In the genomic region with DNA sequence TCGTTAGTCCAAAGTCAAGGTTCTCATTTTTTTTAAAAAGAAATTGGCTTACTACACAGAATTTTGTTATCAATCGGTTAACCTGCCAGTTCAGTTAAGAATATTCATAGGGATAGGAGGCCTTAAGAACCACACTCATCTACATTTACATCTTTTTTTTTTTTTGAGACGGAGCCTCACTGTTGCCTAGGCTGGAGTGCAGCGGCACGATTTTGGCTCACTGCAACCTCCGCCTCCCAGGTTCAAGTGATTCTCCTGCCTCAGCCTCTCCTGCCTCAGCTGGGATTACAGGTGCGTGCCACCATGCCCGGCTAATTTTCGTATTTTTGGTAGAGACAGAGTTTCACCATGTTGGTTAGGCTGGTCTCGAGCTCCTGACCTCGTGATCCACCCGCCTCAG, we compare ENCODE assay signal across 17 cellular contexts. TPM values are rescaled to one million over a fixed set of nuclear protein-coding genes. Genes with fewer than 3 reads are reported as not detected.
DNase-seq lines count a peak whose midpoint lies in the region; ATAC-seq, FAIRE-seq and TF ChIP-seq lines count a peak whose summit lies in the region.
"Had no signal": no experiment of that assay in that cellular context is flagged by ENCODE, and none has a peak within 500 bp of the region (broad histone marks: within the 10 kb centered on the region; RNA-seq: fewer than 3 reads in every experiment).

No MANE protein-coding gene starts in this region.

- H3K27me3 ChIP-seq in gastrocnemius medialis = no peaks in the 10 kb centered on the region
- H3K27me3 ChIP-seq: body of pancreas had no signal

- DNase-seq in T-helper 1 cell (no peak), dermis blood vessel endothelial cell (no peak), gastrocnemius medialis (no peak), RCC 7860 (ENCODE audit: low spot score) (no peak)
- no peak for DNase-seq in activated T-helper 2 cell treated with anti-CD3 and anti-CD28 coated beads, Interferon-gamma antibody, Interleukin-2, Interleukin-4, amounts not matched to agents 10 μg/mL and 5 μg/mL and 100 μg/mL, durations not matched to agents 14 hours and 24 hours and 36 hours (ENCODE audit: low spot score)
- no peak for DNase-seq in naive thymus-derived CD8-positive, alpha-beta T cell
- DNase-seq: activated CD4-positive, alpha-beta T cell treated with anti-CD3 and anti-CD28 coated beads, Interleukin-2, amount 50 U/mL, for 4 hours; EL; MM.1S; NCI-H2171 treated with DMSO at 0.1 percent for 48 hours; Right ventricle myocardium superior; stimulated activated naive CD4-positive, alpha-beta T cell treated with Interleukin-2 at 50 U/mL for 16 hours had no signal

- no peaks in the 10 kb centered on the region for H3K27me3 Mint-ChIP-seq in T-helper 1 cell treated with Interleukin-12 subunit alpha and Interleukin-12 subunit beta and Interleukin-4 antibody, amounts not matched to agents 30 μg/mL and 1 μg/mL, for 36 hours (ENCODE audit: low read depth)
- no peaks in the 10 kb centered on the region for H3K27me3 Mint-ChIP-seq in activated T-helper 2 cell treated with anti-CD3 and anti-CD28 coated beads, Interferon-gamma antibody, Interleukin-2, Interleukin-4, amounts not matched to agents 10 μg/mL and 5 μg/mL and 100 μg/mL, durations not matched to agents 14 hours and 24 hours and 36 hours (ENCODE audit: low read depth)
- no peaks in the 10 kb centered on the region for H3K27me3 Mint-ChIP-seq in naive thymus-derived CD8-positive, alpha-beta T cell

- H3K27ac Mint-ChIP-seq in T-helper 1 cell treated with Interleukin-12 subunit alpha and Interleukin-12 subunit beta and Interleukin-4 antibody, amounts not matched to agents 30 μg/mL and 1 μg/mL, for 36 hours = peak overlapping the region; percentile 81
- H3K27ac Mint-ChIP-seq in activated T-helper 2 cell treated with anti-CD3 and anti-CD28 coated beads, Interferon-gamma antibody, Interleukin-2, Interleukin-4, amounts not matched to agents 10 μg/mL and 5 μg/mL and 100 μg/mL, durations not matched to agents 14 hours and 24 hours and 36 hours = peak overlapping the region; percentile 65
- H3K27ac Mint-ChIP-seq in naive thymus-derived CD8-positive, alpha-beta T cell = peak overlapping the region in 6 of 10 donors; percentile 37 to 88 (median 52)

- no peak overlapping the region for H3K4me3 ChIP-seq in gastrocnemius medialis
- H3K4me3 ChIP-seq: body of pancreas had no signal

- H3K27ac ChIP-seq in gastrocnemius medialis = no peak overlapping the region
- H3K27ac ChIP-seq: body of pancreas, VCaP had no signal

- H3K36me3 Mint-ChIP-seq in T-helper 1 cell treated with Interleukin-12 subunit alpha and Interleukin-12 subunit beta and Interleukin-4 antibody, amounts not matched to agents 30 μg/mL and 1 μg/mL, for 36 hours (ENCODE audit: low read depth) = peaks cover 48% of the 10 kb centered on the region
- H3K36me3 Mint-ChIP-seq in activated T-helper 2 cell treated with anti-CD3 and anti-CD28 coated beads, Interferon-gamma antibody, Interleukin-2, Interleukin-4, amounts not matched to agents 10 μg/mL and 5 μg/mL and 100 μg/mL, durations not matched to agents 14 hours and 24 hours and 36 hours (ENCODE audit: low read depth) = peaks cover 85% of the 10 kb centered on the region
- peaks cover 0 to 58% (median 7%) of the 10 kb centered on the region in 3 donors for H3K36me3 Mint-ChIP-seq in naive thymus-derived CD8-positive, alpha-beta T cell

- TF ChIP-seq CTCF in gastrocnemius medialis (IDR thresholded peaks at IDR 0.05 in 4 of 5, conservative IDR thresholded peaks at IDR 0.05 in 1 of 5) = no peak

- peak; percentile 4 for ATAC-seq in GM19455 (IDR thresholded peaks at IDR 0.05; ENCODE audit: unreplicated experiment)
- no peak for ATAC-seq in naive thymus-derived CD8-positive, alpha-beta T cell
- ATAC-seq in gastrocnemius medialis = no peak
- ATAC-seq: body of pancreas had no signal

- in situ Hi-C loops in gastrocnemius medialis (cut with MboI; ENCODE audit: low sequenced_read_pairs in 4 of 4) = no loop called here

- peaks cover 72% of the 10 kb centered on the region for H3K4me1 Mint-ChIP-seq in T-helper 1 cell treated with Interleukin-12 subunit alpha and Interleukin-12 subunit beta and Interleukin-4 antibody, amounts not matched to agents 30 μg/mL and 1 μg/mL, for 36 hours (ENCODE audit: low read depth)
- H3K4me1 Mint-ChIP-seq in activated T-helper 2 cell treated with anti-CD3 and anti-CD28 coated beads, Interferon-gamma antibody, Interleukin-2, Interleukin-4, amounts not matched to agents 10 μg/mL and 5 μg/mL and 100 μg/mL, durations not matched to agents 14 hours and 24 hours and 36 hours (ENCODE audit: low read depth) = peaks cover 65% of the 10 kb centered on the region
- peaks cover 2 to 51% (median 23%) of the 10 kb centered on the region in 4 donors for H3K4me1 Mint-ChIP-seq in naive thymus-derived CD8-positive, alpha-beta T cell
- H3K4me1 Mint-ChIP-seq: nephron had no signal

- H3K4me1 ChIP-seq in gastrocnemius medialis = peaks cover 0 to 7% of the 10 kb centered on the region in 2 donors

- H3K9me3 ChIP-seq in gastrocnemius medialis = no peaks in the 10 kb centered on the region
- H3K9me3 ChIP-seq: body of pancreas had no signal

- no peak overlapping the region for H3K4me3 Mint-ChIP-seq in T-helper 1 cell treated with Interleukin-12 subunit alpha and Interleukin-12 subunit beta and Interleukin-4 antibody, amounts not matched to agents 30 μg/mL and 1 μg/mL, for 36 hours
- H3K4me3 Mint-ChIP-seq in activated T-helper 2 cell treated with anti-CD3 and anti-CD28 coated beads, Interferon-gamma antibody, Interleukin-2, Interleukin-4, amounts not matched to agents 10 μg/mL and 5 μg/mL and 100 μg/mL, durations not matched to agents 14 hours and 24 hours and 36 hours (ENCODE audit: low read depth) = peak overlapping the region; percentile 13
- H3K4me3 Mint-ChIP-seq in naive thymus-derived CD8-positive, alpha-beta T cell = no peak overlapping the region
- H3K4me3 Mint-ChIP-seq: nephron had no signal

- TF ChIP-seq POLR2A in gastrocnemius medialis (IDR thresholded peaks at IDR 0.05) = no peak

- no peak for FAIRE-seq in RCC 7860 (lab: Jason Lieb, UNC)

- intact Hi-C loops in activated T-helper 2 cell treated with anti-CD3 and anti-CD28 coated beads, Interferon-gamma antibody, Interleukin-2, Interleukin-4, amounts not matched to agents 10 μg/mL and 5 μg/mL and 100 μg/mL, durations not matched to agents 14 hours and 24 hours and 36 hours (cut with micrococcal nuclease) = loop anchor here (2.0 kb wide), 1 partner anchor 23 kb away; no protein-coding TSS in a partner anchor
- intact Hi-C loops in gastrocnemius medialis (cut with DNase I; ENCODE audit: low total_unique reads) = no loop called here

- H3K9me3 Mint-ChIP-seq in T-helper 1 cell treated with Interleukin-12 subunit alpha and Interleukin-12 subunit beta and Interleukin-4 antibody, amounts not matched to agents 30 μg/mL and 1 μg/mL, for 36 hours = no peaks in the 10 kb centered on the region
- no peaks in the 10 kb centered on the region for H3K9me3 Mint-ChIP-seq in activated T-helper 2 cell treated with anti-CD3 and anti-CD28 coated beads, Interferon-gamma antibody, Interleukin-2, Interleukin-4, amounts not matched to agents 10 μg/mL and 5 μg/mL and 100 μg/mL, durations not matched to agents 14 hours and 24 hours and 36 hours
- no peaks in the 10 kb centered on the region for H3K9me3 Mint-ChIP-seq in naive thymus-derived CD8-positive, alpha-beta T cell
- H3K9me3 Mint-ChIP-seq: nephron had no signal

- POLR2A ChIA-PET in naive thymus-derived CD8-positive, alpha-beta T cell (lab: Charles Lee) = interaction anchor here (2.7 kb wide), 1 partner anchor 34 kb away, joined by 8 read pairs; the partner anchor contains the start of genes ABCE1 and ANAPC10

- H3K36me3 ChIP-seq in gastrocnemius medialis = peaks cover 0 to 48% of the 10 kb centered on the region in 2 donors

RNA-seq across cellular contexts. Expression of gene ABCE1, which starts 33.7 kb away (rescaled TPM):
- 162 and 173 TPM in 2 replicates for total RNA-seq in activated T-helper 2 cell treated with anti-CD3 and anti-CD28 coated beads, Interferon-gamma antibody, Interleukin-2, Interleukin-4, amounts not matched to agents 10 μg/mL and 5 μg/mL and 100 μg/mL, durations not matched to agents 14 hours and 24 hours and 36 hours
- total RNA-seq in naive thymus-derived CD8-positive, alpha-beta T cell = 10 to 100 TPM; 77.5 to 78.2 TPM
- 10 to 100 TPM; 59.4 to 72.9 (median 68.5) TPM for polyA plus RNA-seq in naive thymus-derived CD8-positive, alpha-beta T cell
- 197 and 253 TPM in 2 replicates for total RNA-seq in dermis blood vessel endothelial cell
- 10 to 100 TPM; 42.9 to 79.3 (median 62.5) TPM for total RNA-seq in gastrocnemius medialis

RNA-seq across cellular contexts. Expression of gene ANAPC10, which starts 33.9 kb away (rescaled TPM):
- total RNA-seq in activated T-helper 2 cell treated with anti-CD3 and anti-CD28 coated beads, Interferon-gamma antibody, Interleukin-2, Interleukin-4, amounts not matched to agents 10 μg/mL and 5 μg/mL and 100 μg/mL, durations not matched to agents 14 hours and 24 hours and 36 hours = 28.0 and 29.4 TPM in 2 replicates
- 10 to 100 TPM; 18.0 to 23.7 TPM for total RNA-seq in naive thymus-derived CD8-positive, alpha-beta T cell
- 10 to 100 TPM; 33.3 to 38.5 (median 35.8) TPM for polyA plus RNA-seq in naive thymus-derived CD8-positive, alpha-beta T cell
- total RNA-seq in dermis blood vessel endothelial cell = 27.6 and 35.6 TPM in 2 replicates
- total RNA-seq in gastrocnemius medialis = 10 to 100 TPM; 17.7 to 33.6 (median 24.9) TPM

RNA-seq across cellular contexts. Expression of gene OTUD4, which starts 48.5 kb away (rescaled TPM):
- 71.7 and 80.4 TPM in 2 replicates for total RNA-seq in activated T-helper 2 cell treated with anti-CD3 and anti-CD28 coated beads, Interferon-gamma antibody, Interleukin-2, Interleukin-4, amounts not matched to agents 10 μg/mL and 5 μg/mL and 100 μg/mL, durations not matched to agents 14 hours and 24 hours and 36 hours
- total RNA-seq in naive thymus-derived CD8-positive, alpha-beta T cell = 10 to 100 TPM; 56.7 to 61.8 TPM
- polyA plus RNA-seq in naive thymus-derived CD8-positive, alpha-beta T cell = 10 to 100 TPM; 14.7 to 17.9 (median 14.9) TPM
- 29.5 and 35.9 TPM in 2 replicates for total RNA-seq in dermis blood vessel endothelial cell
- total RNA-seq in gastrocnemius medialis = 10 to 100 TPM; 32.6 to 61.1 (median 47.9) TPM
